Comparison of ENCODE assay signal across 5 cellular contexts in the genomic region with DNA sequence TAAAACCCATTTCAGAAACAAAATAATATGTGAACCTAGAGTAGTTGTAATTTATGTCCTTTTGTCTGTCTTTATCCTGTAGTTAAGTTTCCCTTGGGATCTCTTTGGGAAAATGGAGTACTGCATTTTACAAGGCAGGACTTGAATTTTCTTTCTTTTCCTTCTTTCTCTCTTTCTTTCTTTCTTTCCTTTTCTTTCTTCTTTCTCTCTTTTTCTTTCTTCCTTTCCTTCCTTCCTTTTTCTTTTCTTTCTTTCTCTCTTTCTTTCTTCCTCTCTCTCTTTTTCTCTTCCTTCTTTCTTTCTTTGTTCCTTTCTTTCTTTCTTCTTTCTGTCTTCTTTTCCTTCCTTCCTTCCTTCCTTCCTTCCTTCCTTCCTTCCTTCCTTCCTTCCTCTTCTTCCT.
DNase-seq lines count a peak whose midpoint lies in the region; ATAC-seq, FAIRE-seq and TF ChIP-seq lines count a peak whose summit lies in the region.
"Not testable (repeated sequence)": the region's sequence is repeated elsewhere in the genome, so short reads cannot be mapped to it uniquely, and the experiment has no call there.

No MANE protein-coding gene starts in this region.

- ATAC-seq in activated T-helper 17 cell treated with anti-CD3 and anti-CD28 coated beads, Interleukin-2, amount 50 U/mL, for 72 hours (replicated peaks); K562; effector memory CD8-positive, alpha-beta T cell (replicated peaks); stimulated activated naive B cell treated with anti-CD40 and anti-IgM and Interleukin-4, amounts not matched to agents 10 μg/mL and 1 μg/mL and 100 μg/mL, for 72 hours (replicated peaks): not testable (repeated sequence)

- not testable (repeated sequence) for TF ChIP-seq EP300 in K562 (IDR thresholded peaks at IDR 0.05; ENCODE audit: low read length)

- not testable (repeated sequence) for H3K9me1 ChIP-seq in K562 (ENCODE audit: control insufficient read depth, insufficient read depth, low read length)

- not testable (repeated sequence) for H3K4me1 ChIP-seq in HEK293 (ENCODE audit: control insufficient read depth, insufficient read depth, low read length); K562 (replicated peaks in 1 of 2; ENCODE audit: control insufficient read depth in 2 of 2, insufficient read depth in 2 of 2, low read length in 2 of 2)

- not testable (repeated sequence) for H3K36me3 ChIP-seq in HEK293 (ENCODE audit: control insufficient read depth in 2 of 2, insufficient read depth in 1 of 2, low read length in 2 of 2); K562 (ENCODE audit: control insufficient read depth, insufficient read depth, low read length)

- in situ Hi-C loops in K562 (cut with MboI), result not testable (repeated sequence)

- H3K4me3 ChIP-seq in HEK293 (ENCODE audit: low read depth, low read length); K562: not testable (repeated sequence)

- H3K4me1 Mint-ChIP-seq in activated T-helper 17 cell treated with anti-CD3 and anti-CD28 coated beads, Interleukin-2, amount 50 U/mL, for 72 hours; effector memory CD8-positive, alpha-beta T cell (ENCODE audit: low read depth in 2 of 2); stimulated activated naive B cell treated with anti-CD40 and anti-IgM and Interleukin-4, amounts not matched to agents 10 μg/mL and 1 μg/mL and 100 μg/mL, for 72 hours: not testable (repeated sequence)

- H3K27ac Mint-ChIP-seq in activated T-helper 17 cell treated with anti-CD3 and anti-CD28 coated beads, Interleukin-2, amount 50 U/mL, for 72 hours, result peak overlapping the region; percentile 67
- H3K27ac Mint-ChIP-seq in effector memory CD8-positive, alpha-beta T cell, result peak overlapping the region; percentile 27 to 55
- peak overlapping the region; percentile 21 for H3K27ac Mint-ChIP-seq in stimulated activated naive B cell treated with anti-CD40 and anti-IgM and Interleukin-4, amounts not matched to agents 10 μg/mL and 1 μg/mL and 100 μg/mL, for 72 hours

- not testable (repeated sequence) for H3K4me2 ChIP-seq in K562 (ENCODE audit: insufficient read depth, low read length)

- POLR2A ChIA-PET in HEK293 (lab: Yijun Ruan, JAX); K562 (lab: Yijun Ruan, JAX): not testable (repeated sequence)

- not testable (repeated sequence) for FAIRE-seq in K562 (lab: Jason Lieb, UNC)

- not testable (repeated sequence) for H3K27me3 Mint-ChIP-seq in activated T-helper 17 cell treated with anti-CD3 and anti-CD28 coated beads, Interleukin-2, amount 50 U/mL, for 72 hours; effector memory CD8-positive, alpha-beta T cell; stimulated activated naive B cell treated with anti-CD40 and anti-IgM and Interleukin-4, amounts not matched to agents 10 μg/mL and 1 μg/mL and 100 μg/mL, for 72 hours

- not testable (repeated sequence) for TF ChIP-seq POLR2A in K562 (conservative IDR thresholded peaks at IDR 0.05)

- not testable (repeated sequence) for H3K9ac ChIP-seq in K562 (ENCODE audit: insufficient read depth in 1 of 2, low read depth in 2 of 2, low read length in 2 of 2)

- intact Hi-C loops in K562 (cut with micrococcal nuclease), result not testable (repeated sequence)

- not testable (repeated sequence) for H3K79me2 ChIP-seq in K562 (ENCODE audit: control insufficient read depth, insufficient read depth, low read length)

- not testable (repeated sequence) for BruUV-seq in K562 (replicated peaks; lab: Mats Ljungman, UMichigan)

- H3K9me3 ChIP-seq in HEK293 (ENCODE audit: control insufficient read depth, insufficient read depth, low read depth, low read length); K562 (replicated peaks; ENCODE audit: control insufficient read depth, insufficient read depth, low read depth, low read length): not testable (repeated sequence)

- not testable (repeated sequence) for H3K27ac ChIP-seq in HEK293 (ENCODE audit: extremely low read depth, low read depth, low read length); K562 (ENCODE audit: extremely low read depth, low read depth, low read length)

- CTCF ChIA-PET in HEK293 (lab: Yijun Ruan, JAX); K562 (lab: Yijun Ruan, JAX; ENCODE audit: low intra/inter-chr PET ratio): not testable (repeated sequence)

- not testable (repeated sequence) for H2AFZ ChIP-seq in K562 (ENCODE audit: low read depth, low read length)

- H3K27me3 ChIP-seq in K562 (ENCODE audit: control insufficient read depth in 2 of 2, insufficient read depth in 2 of 2, low read length in 2 of 2), result not testable (repeated sequence)

- not testable (repeated sequence) for TF ChIP-seq CTCF in HEK293 (tag by site-specific recombination; IDR thresholded peaks at IDR 0.05); K562 (IDR thresholded peaks at IDR 0.05 in 2 of 3, conservative IDR thresholded peaks at IDR 0.05 in 1 of 3; ENCODE audit: insufficient read depth in 2 of 3, low read depth in 1 of 3, low read length in 3 of 3)

- peak overlapping the region; percentile 17 for H3K4me3 Mint-ChIP-seq in activated T-helper 17 cell treated with anti-CD3 and anti-CD28 coated beads, Interleukin-2, amount 50 U/mL, for 72 hours
- peak overlapping the region; percentile 4 to 25 for H3K4me3 Mint-ChIP-seq in effector memory CD8-positive, alpha-beta T cell
- not testable (repeated sequence) for H3K4me3 Mint-ChIP-seq in stimulated activated naive B cell treated with anti-CD40 and anti-IgM and Interleukin-4, amounts not matched to agents 10 μg/mL and 1 μg/mL and 100 μg/mL, for 72 hours

- not testable (repeated sequence) for TF ChIP-seq RAD21 in K562 (CRISPR knock-in tag; conservative IDR thresholded peaks at IDR 0.05 in 1 of 2, IDR thresholded peaks at IDR 0.05 in 1 of 2)

- DNase-seq in K562 (ENCODE audit: extremely low read depth in 1 of 4, low spot score in 3 of 4); effector memory CD8-positive, alpha-beta T cell; stimulated activated naive B cell treated with anti-CD40 and anti-IgM and Interleukin-4, amounts not matched to agents 10 μg/mL and 1 μg/mL and 100 μg/mL, for 72 hours: not testable (repeated sequence)

- not testable (repeated sequence) for H3K9me3 Mint-ChIP-seq in activated T-helper 17 cell treated with anti-CD3 and anti-CD28 coated beads, Interleukin-2, amount 50 U/mL, for 72 hours; effector memory CD8-positive, alpha-beta T cell; stimulated activated naive B cell treated with anti-CD40 and anti-IgM and Interleukin-4, amounts not matched to agents 10 μg/mL and 1 μg/mL and 100 μg/mL, for 72 hours

- not testable (repeated sequence) for H4K20me1 ChIP-seq in K562 (replicated peaks; ENCODE audit: control insufficient read depth, insufficient read depth, low read length)

- not testable (repeated sequence) for H3K36me3 Mint-ChIP-seq in activated T-helper 17 cell treated with anti-CD3 and anti-CD28 coated beads, Interleukin-2, amount 50 U/mL, for 72 hours (ENCODE audit: low read depth); effector memory CD8-positive, alpha-beta T cell (ENCODE audit: insufficient read depth); stimulated activated naive B cell treated with anti-CD40 and anti-IgM and Interleukin-4, amounts not matched to agents 10 μg/mL and 1 μg/mL and 100 μg/mL, for 72 hours

TF ChIP-seq in HEK293, 187 proteins besides CTCF, POLR2A, EP300 and RAD21:
- peak; percentile 41; the same call in 1 of the 2 replicates for TF ChIP-seq ZNF366 (tag by site-specific recombination; conservative IDR thresholded peaks at IDR 0.05)

TF ChIP-seq in K562, 482 proteins besides CTCF, POLR2A, EP300 and RAD21:
- TF ChIP-seq, protein P1, sequence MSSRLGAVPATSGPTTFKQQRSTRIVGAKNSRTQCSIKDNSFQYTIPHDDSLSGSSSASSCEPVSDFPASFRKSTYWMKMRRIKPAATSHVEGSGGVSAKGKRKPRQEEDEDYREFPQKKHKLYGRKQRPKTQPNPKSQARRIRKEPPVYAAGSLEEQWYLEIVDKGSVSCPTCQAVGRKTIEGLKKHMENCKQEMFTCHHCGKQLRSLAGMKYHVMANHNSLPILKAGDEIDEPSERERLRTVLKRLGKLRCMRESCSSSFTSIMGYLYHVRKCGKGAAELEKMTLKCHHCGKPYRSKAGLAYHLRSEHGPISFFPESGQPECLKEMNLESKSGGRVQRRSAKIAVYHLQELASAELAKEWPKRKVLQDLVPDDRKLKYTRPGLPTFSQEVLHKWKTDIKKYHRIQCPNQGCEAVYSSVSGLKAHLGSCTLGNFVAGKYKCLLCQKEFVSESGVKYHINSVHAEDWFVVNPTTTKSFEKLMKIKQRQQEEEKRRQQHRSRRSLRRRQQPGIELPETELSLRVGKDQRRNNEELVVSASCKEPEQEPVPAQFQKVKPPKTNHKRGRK (tag; IDR thresholded peaks at IDR 0.05), result peak; percentile 91
